In genomic region chr1:21175324-21175669, GRCh38 we compare ENCODE assay signal across 8 cellular contexts. TPM values are rescaled to one million over a fixed set of nuclear protein-coding genes. Genes with fewer than 3 reads are reported as not detected.
DNase-seq lines count a peak whose midpoint lies in the region; ATAC-seq, FAIRE-seq and TF ChIP-seq lines count a peak whose summit lies in the region.

No MANE protein-coding gene starts in this region.

- peak overlapping the region; percentile 68 for H2AFZ ChIP-seq in parathyroid adenoma

- intact Hi-C loops in activated T-helper 2 cell treated with anti-CD3 and anti-CD28 coated beads, Interferon-gamma antibody, Interleukin-2, Interleukin-4, amounts not matched to agents 10 μg/mL and 5 μg/mL and 100 μg/mL, durations not matched to agents 14 hours and 24 hours and 36 hours (cut with micrococcal nuclease) = loop anchor here (2.0 to 5.0 kb wide), 2 partner anchors 183 to 242 kb away; no protein-coding TSS in a partner anchor
- intact Hi-C loops in Right ventricle myocardium inferior (cut with DNase I) = loop anchor here (5.0 kb wide), 1 partner anchor 193 kb away; no protein-coding TSS in a partner anchor

- H3K36me3 Mint-ChIP-seq in activated T-helper 2 cell treated with anti-CD3 and anti-CD28 coated beads, Interferon-gamma antibody, Interleukin-2, Interleukin-4, amounts not matched to agents 10 μg/mL and 5 μg/mL and 100 μg/mL, durations not matched to agents 14 hours and 24 hours and 36 hours (ENCODE audit: low read depth) = peaks cover 38% of the 10 kb centered on the region

- peak overlapping the region; percentile 79 for H3K27ac ChIP-seq in parathyroid adenoma

- H3K9me3 Mint-ChIP-seq in activated T-helper 2 cell treated with anti-CD3 and anti-CD28 coated beads, Interferon-gamma antibody, Interleukin-2, Interleukin-4, amounts not matched to agents 10 μg/mL and 5 μg/mL and 100 μg/mL, durations not matched to agents 14 hours and 24 hours and 36 hours = no peaks in the 10 kb centered on the region

- TF ChIP-seq CTCF in NB4 (IDR thresholded peaks at IDR 0.05; ENCODE audit: low read depth, low read length) (no peak), parathyroid adenoma (IDR thresholded peaks at IDR 0.05) (no peak)

- no peak for ATAC-seq in Right ventricle myocardium inferior

- no peaks in the 10 kb centered on the region for H3K79me2 ChIP-seq in parathyroid adenoma

- DNase-seq in NB4 (ENCODE audit: low read depth) (peak; percentile 82), Right ventricle myocardium inferior (ENCODE audit: missing footprints) (peak; percentile 84), GM03348 (ENCODE audit: low spot score) (no peak), urothelium cell line (ENCODE audit: low spot score) (no peak), NCI-H1436 (lab: John Stamatoyannopoulos, UW) (no peak)
- DNase-seq in activated T-helper 2 cell treated with anti-CD3 and anti-CD28 coated beads, Interferon-gamma antibody, Interleukin-2, Interleukin-4, amounts not matched to agents 10 μg/mL and 5 μg/mL and 100 μg/mL, durations not matched to agents 14 hours and 24 hours and 36 hours (ENCODE audit: low spot score) = no peak

- H3K4me1 Mint-ChIP-seq in activated T-helper 2 cell treated with anti-CD3 and anti-CD28 coated beads, Interferon-gamma antibody, Interleukin-2, Interleukin-4, amounts not matched to agents 10 μg/mL and 5 μg/mL and 100 μg/mL, durations not matched to agents 14 hours and 24 hours and 36 hours (ENCODE audit: low read depth) = peaks cover 25% of the 10 kb centered on the region

- FAIRE-seq in urothelium cell line (lab: Jason Lieb, UNC) = no peak

- no peaks in the 10 kb centered on the region for H3K9me3 ChIP-seq in ES-I3 (ENCODE audit: control insufficient read depth, insufficient read depth, low read length)
- H3K9me3 ChIP-seq in parathyroid adenoma (ENCODE audit: control insufficient read depth, low read length) = no peaks in the 10 kb centered on the region

- H3K27me3 Mint-ChIP-seq in activated T-helper 2 cell treated with anti-CD3 and anti-CD28 coated beads, Interferon-gamma antibody, Interleukin-2, Interleukin-4, amounts not matched to agents 10 μg/mL and 5 μg/mL and 100 μg/mL, durations not matched to agents 14 hours and 24 hours and 36 hours (ENCODE audit: low read depth) = no peaks in the 10 kb centered on the region

- peak overlapping the region; percentile 81 for H3K4me3 ChIP-seq in NB4 (ENCODE audit: low read depth, low read length)
- peak overlapping the region; percentile 80 for H3K4me3 ChIP-seq in parathyroid adenoma (ENCODE audit: low read depth, low read length)

- peak overlapping the region; percentile 86 for H3K4me3 Mint-ChIP-seq in activated T-helper 2 cell treated with anti-CD3 and anti-CD28 coated beads, Interferon-gamma antibody, Interleukin-2, Interleukin-4, amounts not matched to agents 10 μg/mL and 5 μg/mL and 100 μg/mL, durations not matched to agents 14 hours and 24 hours and 36 hours (ENCODE audit: low read depth)

- peak overlapping the region; percentile 82 for H3K27ac Mint-ChIP-seq in activated T-helper 2 cell treated with anti-CD3 and anti-CD28 coated beads, Interferon-gamma antibody, Interleukin-2, Interleukin-4, amounts not matched to agents 10 μg/mL and 5 μg/mL and 100 μg/mL, durations not matched to agents 14 hours and 24 hours and 36 hours

- H3K36me3 ChIP-seq in ES-I3 (ENCODE audit: insufficient read depth, low read length) (no peaks in the 10 kb centered on the region), parathyroid adenoma (ENCODE audit: control insufficient read depth, insufficient read depth, low read length) (no peaks in the 10 kb centered on the region)

- H3K9ac ChIP-seq in ES-I3 (ENCODE audit: low read depth, low read length) (peak overlapping the region; percentile 79), parathyroid adenoma (no peak overlapping the region)

- no peaks in the 10 kb centered on the region for H3K27me3 ChIP-seq in parathyroid adenoma (ENCODE audit: control insufficient read depth, insufficient read depth, low read length)

- H3K4me1 ChIP-seq in ES-I3 (ENCODE audit: insufficient read depth, low read length) (no peaks in the 10 kb centered on the region), parathyroid adenoma (peaks cover 5% of the 10 kb centered on the region)

- no peak for TF ChIP-seq POLR2A in NB4 (IDR thresholded peaks at IDR 0.05; ENCODE audit: extremely low read depth, insufficient read length)

- peak overlapping the region; percentile 89 for H3K4me2 ChIP-seq in parathyroid adenoma (ENCODE audit: low read length)

RNA-seq across cellular contexts. Expression of gene EIF4G3, which starts 1.4 kb away (rescaled TPM):
- total RNA-seq in activated T-helper 2 cell treated with anti-CD3 and anti-CD28 coated beads, Interferon-gamma antibody, Interleukin-2, Interleukin-4, amounts not matched to agents 10 μg/mL and 5 μg/mL and 100 μg/mL, durations not matched to agents 14 hours and 24 hours and 36 hours = 64.2 and 66.0 TPM in 2 replicates
- 25.6 TPM for total RNA-seq in Right ventricle myocardium inferior

Comparison
In these comparisons a context has a peak if more than half of its experiments do, and no peak if none do; other contexts are left out.
1. DNase-seq: peak in NB4 (single experiment) and Right ventricle myocardium inferior (single experiment); none in activated T-helper 2 cell treated with anti-CD3 and anti-CD28 coated beads, Interferon-gamma antibody, Interleukin-2, Interleukin-4, amounts not matched to agents 10 μg/mL and 5 μg/mL and 100 μg/mL, durations not matched to agents 14 hours and 24 hours and 36 hours (single experiment), GM03348 (single experiment), urothelium cell line (single experiment) and NCI-H1436 (single experiment).